In genomic region chr21:46187814-46188213, GRCh38 we compare ENCODE assay signal across 2 cellular contexts.
TF ChIP-seq lines count a peak whose summit lies in the region.

No MANE protein-coding gene starts in this region.

TF ChIP-seq in SK-N-SH, 30 proteins besides CTCF, POLR2A, EP300 and RAD21 (continued from another document):
- no peak for TF ChIP-seq USF1 (IDR thresholded peaks at IDR 0.05; ENCODE audit: borderline replicate concordance, low read depth)
- no peak for TF ChIP-seq REST (IDR thresholded peaks at IDR 0.05; ENCODE audit: low read depth, low read length)
- TF ChIP-seq NFIC (IDR thresholded peaks at IDR 0.05; ENCODE audit: borderline replicate concordance) = no peak
- no peak for TF ChIP-seq SIN3A (IDR thresholded peaks at IDR 0.05; ENCODE audit: borderline replicate concordance, low read depth, low read length)
- TF ChIP-seq CHD2 (IDR thresholded peaks at IDR 0.05; ENCODE audit: low read length, partially characterized antibody) = no peak
- TF ChIP-seq MEF2A (IDR thresholded peaks at IDR 0.05; ENCODE audit: borderline replicate concordance, low read depth) = no peak
- TF ChIP-seq RXRA (IDR thresholded peaks at IDR 0.05; ENCODE audit: borderline replicate concordance, low read depth) = no peak
- no peak for TF ChIP-seq PBX3 (IDR thresholded peaks at IDR 0.05)
- TF ChIP-seq ELF1 (IDR thresholded peaks at IDR 0.05) = no peak
- no peak for TF ChIP-seq TEAD4 (IDR thresholded peaks at IDR 0.05; ENCODE audit: borderline replicate concordance, insufficient read depth)
- no peak for TF ChIP-seq ZBTB33 (IDR thresholded peaks at IDR 0.05; ENCODE audit: borderline replicate concordance, low read depth)
- TF ChIP-seq TCF12 (IDR thresholded peaks at IDR 0.05) = no peak
- TF ChIP-seq GABPA (IDR thresholded peaks at IDR 0.05; ENCODE audit: low read depth) = no peak

TF ChIP-seq in SK-N-SH treated with all-trans-retinoic acid at 6 μM for 48 hours, 23 proteins besides CTCF, POLR2A, EP300 and RAD21 (continued from another document):
- TF ChIP-seq TSHZ2 (CRISPR knock-in tag; IDR thresholded peaks at IDR 0.05) (no peak), ZFP3 (CRISPR knock-in tag; IDR thresholded peaks at IDR 0.05) (no peak), ZNF565 (CRISPR knock-in tag; conservative IDR thresholded peaks at IDR 0.05; ENCODE audit: low read depth) (no peak), TCF4 (CRISPR knock-in tag; IDR thresholded peaks at IDR 0.05; ENCODE audit: borderline replicate concordance) (no peak), PPARA (CRISPR knock-in tag; IDR thresholded peaks at IDR 0.05; ENCODE audit: borderline replicate concordance) (no peak), CSRNP3 (CRISPR knock-in tag; IDR thresholded peaks at IDR 0.05) (no peak), OSR1 (CRISPR knock-in tag; IDR thresholded peaks at IDR 0.05) (no peak), ARNTL (CRISPR knock-in tag; IDR thresholded peaks at IDR 0.05; ENCODE audit: borderline replicate concordance, low read depth) (no peak), ZNF8 (CRISPR knock-in tag; IDR thresholded peaks at IDR 0.05) (no peak), GLIS3 (CRISPR knock-in tag; IDR thresholded peaks at IDR 0.05) (no peak), ESRRG (CRISPR knock-in tag; IDR thresholded peaks at IDR 0.05) (no peak), ZC3H10 (CRISPR knock-in tag; IDR thresholded peaks at IDR 0.05) (no peak), ZNF70 (CRISPR knock-in tag; IDR thresholded peaks at IDR 0.05) (no peak), BACH2 (CRISPR knock-in tag; IDR thresholded peaks at IDR 0.05; ENCODE audit: borderline replicate concordance) (no peak)
